ENCODE assay signal across 8 cellular contexts in the genomic region with DNA sequence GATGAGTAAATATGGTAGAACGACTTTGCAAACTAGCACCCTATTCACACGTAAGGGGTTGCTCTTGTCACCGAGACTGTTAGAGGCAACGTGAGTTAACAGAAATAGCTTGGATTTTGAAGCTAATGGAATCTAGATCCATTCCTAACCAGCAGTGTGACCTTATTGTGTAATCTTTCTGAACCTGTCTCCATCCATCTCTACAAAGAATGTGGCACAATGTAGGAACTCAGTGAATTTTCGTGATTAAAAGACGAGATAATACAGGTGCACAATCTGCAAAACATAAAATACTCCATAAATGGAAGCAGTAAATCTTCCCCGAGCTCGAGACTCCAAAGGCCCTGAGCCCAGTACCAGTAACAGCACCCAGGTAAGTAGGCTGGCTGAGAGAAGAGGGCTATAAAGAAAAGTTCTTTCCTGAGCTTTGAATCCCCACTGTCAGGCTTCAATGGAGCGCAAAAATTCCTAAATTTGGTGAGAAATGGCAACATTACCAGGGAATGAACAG. TPM values are rescaled to one million over a fixed set of nuclear protein-coding genes. Genes with fewer than 3 reads are reported as not detected.
DNase-seq lines count a peak whose midpoint lies in the region; ATAC-seq and TF ChIP-seq lines count a peak whose summit lies in the region.

No MANE protein-coding gene starts in this region.

- DNase-seq in GM23338 (ENCODE audit: low spot score) (no peak), T-helper 17 cell (no peak), foreskin fibroblast (no peak), GM13976 (ENCODE audit: low spot score) (no peak)
- DNase-seq in stimulated activated CD4-positive, alpha-beta T cell treated with anti-CD3 and anti-CD28 coated beads, Interleukin-4, amount 100 ng/mL, for 1 hour, result no peak

- H3K27me3 Mint-ChIP-seq in GM23338 (ENCODE audit: insufficient read depth, low read depth, poor library complexity) (peaks cover 5% of the 10 kb centered on the region), T-helper 17 cell (no peaks in the 10 kb centered on the region)

- peaks cover 41% of the 10 kb centered on the region for H3K79me2 ChIP-seq in GM23338 (replicated peaks; ENCODE audit: insufficient read depth)

- H3K4me3 Mint-ChIP-seq in GM23338, result peak overlapping the region; percentile 91
- H3K4me3 Mint-ChIP-seq in T-helper 17 cell, result peak overlapping the region; percentile 87

- in situ Hi-C loops in GM13976 (cut with MboI; ENCODE audit: low sequenced_read_pairs, unreplicated experiment), result no loop called here

- H3K9me3 Mint-ChIP-seq in GM23338, result no peaks in the 10 kb centered on the region; the same call in 2 of the 3 replicates

- peaks cover 5% of the 10 kb centered on the region; the same call in 1 of the 2 replicates for H3F3A ChIP-seq in GM23338 (replicated peaks; ENCODE audit: low read depth)

- H3K4me1 ChIP-seq in GM23338 (ENCODE audit: insufficient read depth), result peaks cover 8% of the 10 kb centered on the region

- H3K9me3 ChIP-seq in T-helper 17 cell (ENCODE audit: control insufficient read depth, low read length, poor library complexity, severe bottlenecking), result no peaks in the 10 kb centered on the region

- no peaks in the 10 kb centered on the region for H3K9me2 ChIP-seq in GM23338 (ENCODE audit: insufficient read depth)

- H3K36me3 Mint-ChIP-seq in GM23338 (ENCODE audit: low read depth) (peaks cover 4% of the 10 kb centered on the region; the same call in 2 of the 3 replicates), T-helper 17 cell (ENCODE audit: low read depth) (no peaks in the 10 kb centered on the region)

- TF ChIP-seq CTCF in GM23338 (conservative IDR thresholded peaks at IDR 0.05; ENCODE audit: low read depth in 2 of 2) (no peak), foreskin fibroblast (IDR thresholded peaks at IDR 0.05; ENCODE audit: low read depth, low read length) (no peak), GM13976 (IDR thresholded peaks at IDR 0.05; ENCODE audit: borderline replicate concordance, control extremely low read depth, extremely low read depth, insufficient read depth, missing control alignments) (no peak)

- H3K4me1 Mint-ChIP-seq in GM23338 (peaks cover 28% of the 10 kb centered on the region), T-helper 17 cell (peaks cover 28% of the 10 kb centered on the region)

- H3K36me3 ChIP-seq in GM23338 (ENCODE audit: insufficient read depth), result no peaks in the 10 kb centered on the region

- H3K4me3 ChIP-seq in GM23338, result peak overlapping the region; percentile 92
- peak overlapping the region; percentile 25 to 49 for H3K4me3 ChIP-seq in foreskin fibroblast (ENCODE audit: low read depth in 1 of 2, low read length in 2 of 2)
- H3K4me3 ChIP-seq in skin epidermis, result peak overlapping the region in 5 of 7 experiments; percentile 48 to 65 (median 55)

- H3K4me2 ChIP-seq in GM23338, result peak overlapping the region; percentile 42

- ATAC-seq in GM23338 (no peak), T-helper 17 cell (peak; percentile 3), GM18520 (IDR thresholded peaks at IDR 0.05; ENCODE audit: unreplicated experiment) (no peak), HG03442 (IDR thresholded peaks at IDR 0.05; ENCODE audit: unreplicated experiment) (no peak)

- peaks cover 34% of the 10 kb centered on the region for H4K20me1 ChIP-seq in GM23338 (replicated peaks; ENCODE audit: insufficient read depth)

- H2AFZ ChIP-seq in GM23338, result peak overlapping the region; percentile 48; the same call in 1 of the 2 replicates

- peak overlapping the region; percentile 94 for H3K27ac Mint-ChIP-seq in GM23338
- H3K27ac Mint-ChIP-seq in T-helper 17 cell, result peak overlapping the region; percentile 89

- H3K27ac ChIP-seq in GM23338 (ENCODE audit: low read depth), result peak overlapping the region; percentile 92
- H3K27ac ChIP-seq in skin epidermis, result peak overlapping the region in 20 of 21 experiments; percentile 52 to 92 (median 81)

- no peaks in the 10 kb centered on the region for H3K27me3 ChIP-seq in GM23338 (ENCODE audit: insufficient read depth)

TF ChIP-seq in GM23338, 12 proteins besides CTCF, POLR2A, EP300 and RAD21 (continues in another document):
- TF ChIP-seq STAT1 (IDR thresholded peaks at IDR 0.05; ENCODE audit: unreplicated experiment), result no peak
- TF ChIP-seq ZNF114 (CRISPR knock-in tag; IDR thresholded peaks at IDR 0.05), result no peak
- no peak for TF ChIP-seq JUNB (IDR thresholded peaks at IDR 0.05; ENCODE audit: unreplicated experiment)
- no peak for TF ChIP-seq EZH2phosphoT487 (IDR thresholded peaks at IDR 0.05; ENCODE audit: unreplicated experiment)
- TF ChIP-seq, protein P1, sequence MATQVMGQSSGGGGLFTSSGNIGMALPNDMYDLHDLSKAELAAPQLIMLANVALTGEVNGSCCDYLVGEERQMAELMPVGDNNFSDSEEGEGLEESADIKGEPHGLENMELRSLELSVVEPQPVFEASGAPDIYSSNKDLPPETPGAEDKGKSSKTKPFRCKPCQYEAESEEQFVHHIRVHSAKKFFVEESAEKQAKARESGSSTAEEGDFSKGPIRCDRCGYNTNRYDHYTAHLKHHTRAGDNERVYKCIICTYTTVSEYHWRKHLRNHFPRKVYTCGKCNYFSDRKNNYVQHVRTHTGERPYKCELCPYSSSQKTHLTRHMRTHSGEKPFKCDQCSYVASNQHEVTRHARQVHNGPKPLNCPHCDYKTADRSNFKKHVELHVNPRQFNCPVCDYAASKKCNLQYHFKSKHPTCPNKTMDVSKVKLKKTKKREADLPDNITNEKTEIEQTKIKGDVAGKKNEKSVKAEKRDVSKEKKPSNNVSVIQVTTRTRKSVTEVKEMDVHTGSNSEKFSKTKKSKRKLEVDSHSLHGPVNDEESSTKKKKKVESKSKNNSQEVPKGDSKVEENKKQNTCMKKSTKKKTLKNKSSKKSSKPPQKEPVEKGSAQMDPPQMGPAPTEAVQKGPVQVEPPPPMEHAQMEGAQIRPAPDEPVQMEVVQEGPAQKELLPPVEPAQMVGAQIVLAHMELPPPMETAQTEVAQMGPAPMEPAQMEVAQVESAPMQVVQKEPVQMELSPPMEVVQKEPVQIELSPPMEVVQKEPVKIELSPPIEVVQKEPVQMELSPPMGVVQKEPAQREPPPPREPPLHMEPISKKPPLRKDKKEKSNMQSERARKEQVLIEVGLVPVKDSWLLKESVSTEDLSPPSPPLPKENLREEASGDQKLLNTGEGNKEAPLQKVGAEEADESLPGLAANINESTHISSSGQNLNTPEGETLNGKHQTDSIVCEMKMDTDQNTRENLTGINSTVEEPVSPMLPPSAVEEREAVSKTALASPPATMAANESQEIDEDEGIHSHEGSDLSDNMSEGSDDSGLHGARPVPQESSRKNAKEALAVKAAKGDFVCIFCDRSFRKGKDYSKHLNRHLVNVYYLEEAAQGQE (IDR thresholded peaks at IDR 0.05; ENCODE audit: unreplicated experiment), result no peak
- no peak; the same call in 1 of the 2 replicates for TF ChIP-seq POLR2AphosphoS5 (IDR thresholded peaks at IDR 0.05; ENCODE audit: low read depth)

RNA-seq across cellular contexts. Expression of gene KIFC1, which starts 0.8 kb away (rescaled TPM):
- 61.7 and 64.4 TPM in 2 replicates for total RNA-seq in GM23338 (2014; rRNA removed; shearing (Covaris generic))
- 10.1 and 10.3 TPM in 2 replicates for polyA plus RNA-seq in GM23338 (2016; fragmentation: Nextera tagmentation; extraction: Ambion mirVana)
- total RNA-seq in T-helper 17 cell, result 1 to 10 TPM; 1.3 to 3.7 TPM

RNA-seq across cellular contexts. Expression of gene PHF1, which starts 20.0 kb away (rescaled TPM):
- 33.2 and 46.7 TPM in 2 replicates for total RNA-seq in GM23338 (2014; rRNA removed; shearing (Covaris generic))
- polyA plus RNA-seq in GM23338 (2016; fragmentation: Nextera tagmentation; extraction: Ambion mirVana), result 29.4 and 31.4 TPM in 2 replicates
- 100 to 1,000 TPM; 448 to 472 TPM for total RNA-seq in T-helper 17 cell

RNA-seq across cellular contexts. Expression of gene CUTA, which starts 27.1 kb away (rescaled TPM):
- total RNA-seq in GM23338 (2014; rRNA removed; shearing (Covaris generic)), result 193 and 207 TPM in 2 replicates
- 421 and 426 TPM in 2 replicates for polyA plus RNA-seq in GM23338 (2016; fragmentation: Nextera tagmentation; extraction: Ambion mirVana)
- 100 to 1,000 TPM; 195 to 196 TPM for total RNA-seq in T-helper 17 cell

RNA-seq across cellular contexts. Expression of gene SYNGAP1, which starts 29.0 kb away (rescaled TPM):
- total RNA-seq in GM23338 (2014; rRNA removed; shearing (Covaris generic)), result 36.9 and 45.0 TPM in 2 replicates
- 12.9 and 13.9 TPM in 2 replicates for polyA plus RNA-seq in GM23338 (2016; fragmentation: Nextera tagmentation; extraction: Ambion mirVana)
- total RNA-seq in T-helper 17 cell, result 10 to 100 TPM; 82.3 to 83.9 TPM

Comparison
In these comparisons a context has a peak if more than half of its experiments do, and no peak if none do; other contexts are left out.
1. H3K4me3 ChIP-seq: peak in every context shown above with its lines; median percentile 92 in GM23338; 55 in skin epidermis; 37 in foreskin fibroblast.
2. RNA of gene KIFC1, which starts 0.8 kb away (total RNA-seq): 61.7 to 64.4 TPM in GM23338; 1.3 to 3.7 TPM in T-helper 17 cell; every median in the first group is over 10 times any median in the second.